In the genomic region with DNA sequence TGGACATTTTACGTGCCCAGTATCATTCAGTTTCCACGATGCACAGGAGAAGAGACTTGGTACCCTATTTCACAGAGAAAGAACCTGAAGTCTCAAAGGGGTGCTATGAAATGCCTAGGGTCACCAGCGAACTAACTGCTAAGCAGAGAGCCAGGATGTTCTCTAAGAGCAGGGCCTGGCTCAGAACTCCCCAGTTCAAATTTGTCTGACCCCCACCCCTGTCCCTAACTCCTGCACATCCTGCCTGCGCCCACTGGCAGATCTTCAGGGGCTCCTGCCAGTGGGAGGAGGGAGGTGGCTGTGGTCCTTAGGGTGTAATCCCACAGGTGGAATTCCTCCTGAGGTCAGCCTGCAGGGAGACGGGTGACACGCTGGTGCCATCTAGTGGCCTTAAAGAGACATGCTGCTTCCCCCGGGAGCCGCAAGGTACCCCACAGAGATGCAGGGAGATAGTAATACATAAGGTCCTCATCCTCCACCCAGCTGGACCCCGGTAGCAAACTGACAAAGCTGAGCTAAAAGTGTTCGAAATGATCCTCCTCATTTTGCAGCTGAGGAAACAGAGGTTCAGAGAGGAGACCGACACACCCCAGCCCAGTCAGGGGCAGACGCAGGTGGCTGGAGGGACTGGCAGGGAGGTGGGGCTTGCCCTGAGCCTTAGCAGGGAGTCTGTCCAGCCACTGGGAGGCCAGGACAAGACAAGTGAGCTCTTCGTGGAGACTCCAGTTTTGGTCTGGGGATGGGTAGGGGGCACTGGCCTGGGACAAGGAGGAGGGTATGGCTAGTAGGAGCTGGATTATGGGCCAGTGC, we compare ENCODE assay signal across 8 cellular contexts. TPM values are rescaled to one million over a fixed set of nuclear protein-coding genes. Genes with fewer than 3 reads are reported as not detected.
DNase-seq lines count a peak whose midpoint lies in the region; ATAC-seq and TF ChIP-seq lines count a peak whose summit lies in the region.

No MANE protein-coding gene starts in this region.

- peak; percentile 87 for ATAC-seq in RWPE2 (ENCODE audit: low read depth)
- ATAC-seq in HG02763 (IDR thresholded peaks at IDR 0.05; ENCODE audit: unreplicated experiment): no peak

- H3K9ac ChIP-seq in KMS-11: no peak overlapping the region

- 26 to 31% (median 30%) methylated on average over 13 of the region's 13 CpGs for WGBS in ovary, 3 donors

- H3K79me2 ChIP-seq in KMS-11 (ENCODE audit: insufficient read depth, low read depth): no peaks in the 10 kb centered on the region

- no peak overlapping the region for H2AFZ ChIP-seq in KMS-11 (ENCODE audit: low read depth)

- TF ChIP-seq POLR2A in ovary (IDR thresholded peaks at IDR 0.05): no peak

- H3K4me1 ChIP-seq in KMS-11 (ENCODE audit: low read depth, poor library complexity, severe bottlenecking) (no peaks in the 10 kb centered on the region), RWPE2 (ENCODE audit: insufficient read depth, poor library complexity, severe bottlenecking) (no peaks in the 10 kb centered on the region), ovary (ENCODE audit: insufficient read depth) (no peaks in the 10 kb centered on the region)

- H3K4me3 ChIP-seq in KMS-11 (IDR thresholded peaks at IDR 0.05; ENCODE audit: insufficient read depth, low read depth, low read length): no peak overlapping the region
- no peak overlapping the region for H3K4me3 ChIP-seq in RWPE2 (ENCODE audit: severe bottlenecking)
- no peak overlapping the region for H3K4me3 ChIP-seq in ovary

- no peak overlapping the region for H3K4me2 ChIP-seq in KMS-11

- no peak for TF ChIP-seq EP300 in ovary (IDR thresholded peaks at IDR 0.05)

- H3K27me3 ChIP-seq in KMS-11 (ENCODE audit: insufficient read depth, low read depth) (no peaks in the 10 kb centered on the region; the same call in 1 of the 2 replicates), RWPE2 (ENCODE audit: insufficient read depth, poor library complexity, severe bottlenecking) (no peaks in the 10 kb centered on the region), ovary (no peaks in the 10 kb centered on the region)

- H4K20me1 ChIP-seq in KMS-11 (ENCODE audit: insufficient read depth): no peaks in the 10 kb centered on the region

- H3K36me3 ChIP-seq in KMS-11 (ENCODE audit: insufficient read depth) (no peaks in the 10 kb centered on the region), RWPE2 (ENCODE audit: low read depth) (no peaks in the 10 kb centered on the region), ovary (no peaks in the 10 kb centered on the region)

- H3K27ac ChIP-seq in KMS-11: no peak overlapping the region
- no peak overlapping the region for H3K27ac ChIP-seq in RWPE2 (ENCODE audit: poor library complexity, severe bottlenecking)
- H3K27ac ChIP-seq in ovary: no peak overlapping the region

- H3K9me3 ChIP-seq in RWPE2 (ENCODE audit: severe bottlenecking): no peaks in the 10 kb centered on the region
- H3K9me3 ChIP-seq in ovary: no peaks in the 10 kb centered on the region

- DNase-seq in DMS114 treated with DMSO at 0.1 percent for 48 hours (lab: John Stamatoyannopoulos, UW; ENCODE audit: unreplicated experiment): peak; percentile 38
- DNase-seq in RWPE2 (ENCODE audit: low spot score): no peak
- peak; percentile 56 for DNase-seq in activated naive CD4-positive, alpha-beta T cell treated with Interleukin-2 at 50 U/mL for 16 hours
- DNase-seq in glomerular endothelial cell (ENCODE audit: extremely low read depth, low read depth, low spot score): peak; percentile 23
- DNase-seq in ovary: peak; percentile 43 to 73 (median 68)
- DNase-seq in ureter (ENCODE audit: low spot score): peak; percentile 63

- TF ChIP-seq CTCF in KMS-11 (conservative IDR thresholded peaks at IDR 0.05; ENCODE audit: low read depth, low read length): peak; percentile 91
- TF ChIP-seq CTCF in RWPE2 (IDR thresholded peaks at IDR 0.05; ENCODE audit: poor library complexity, severe bottlenecking): peak; percentile 95
- TF ChIP-seq CTCF in ovary (IDR thresholded peaks at IDR 0.05): peak; percentile 83 to 92 (median 88)

- intact Hi-C loops in ovary (cut with DNase I): loop anchor here (2.0 to 5.0 kb wide), 3 partner anchors 151 to 161 kb away; no protein-coding TSS in a partner anchor

RNA-seq across cellular contexts. Expression of a gene that starts 34.1 kb away (rescaled TPM):
- total RNA-seq in glomerular endothelial cell: not detected in 2 replicates
- total RNA-seq in ovary: 1 to 10 TPM in 4 of 7 donors, not detected in 3; 1.3 to 3.0 (median 1.7) TPM
- polyA plus RNA-seq in ovary: 1 to 10 TPM; 1.7 to 2.6 TPM
- 3.4 TPM for total RNA-seq in ureter

RNA-seq across cellular contexts. Expression of a gene that starts 42.4 kb away (rescaled TPM):
- total RNA-seq in glomerular endothelial cell (0.19 and 0.29 TPM in 2 replicates), ovary (1 to 10 TPM in 5 of 7 donors, under 1 TPM in 2; 0.24 to 4.4 (median 2.8) TPM), ureter (8.7 TPM)
- 1 to 10 TPM in 1 of 2 donors, under 1 TPM in 1; 0.75 to 1.3 TPM for polyA plus RNA-seq in ovary
